Comparison of ENCODE assay signal across 14 cellular contexts in the genomic region with DNA sequence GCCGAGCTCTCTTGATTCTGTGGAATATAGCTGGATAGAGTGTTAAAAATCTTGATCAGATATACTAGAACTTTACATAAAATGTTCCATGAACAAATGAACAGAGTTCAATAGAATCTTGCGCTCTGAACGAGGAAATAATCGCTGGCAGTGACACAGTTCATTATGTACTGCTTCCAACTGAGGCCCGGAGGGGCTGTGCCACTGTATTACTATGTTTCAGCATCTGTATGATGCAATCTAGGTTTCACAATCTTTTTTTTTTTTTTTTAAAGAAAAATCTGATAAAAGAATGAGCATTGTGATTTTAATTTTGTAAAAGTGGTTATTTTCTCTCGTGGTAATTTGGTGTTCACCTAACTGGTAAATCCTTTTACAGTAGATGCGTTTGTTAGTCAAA.
DNase-seq lines count a peak whose midpoint lies in the region; ATAC-seq and TF ChIP-seq lines count a peak whose summit lies in the region.
"Had no signal": no experiment of that assay in that cellular context is flagged by ENCODE, and none has a peak within 500 bp of the region (broad histone marks: within the 10 kb centered on the region; RNA-seq: fewer than 3 reads in every experiment).

No MANE protein-coding gene starts in this region.

- H3K9me3 Mint-ChIP-seq in GM23338: no peaks in the 10 kb centered on the region
- H3K9me3 Mint-ChIP-seq: naive B cell had no signal

- TF ChIP-seq CTCF in GM23338 (conservative IDR thresholded peaks at IDR 0.05; ENCODE audit: low read depth in 2 of 2): no peak

- no peaks in the 10 kb centered on the region for H3K9me2 ChIP-seq in GM23338 (ENCODE audit: insufficient read depth)

- in situ Hi-C loops in SK-MEL-5 (cut with HindIII; ENCODE audit: low pct_unique_long_range_greater_than_20kb, low sequenced_read_pairs): no loop called here

- no peak for DNase-seq in GM23338 (ENCODE audit: low spot score)
- peak; percentile 43 for DNase-seq in SK-MEL-5 (ENCODE audit: low read depth, low spot score)
- DNase-seq in fibroblast of the conjunctiva (ENCODE audit: low read depth): peak; percentile 77
- peak; percentile 58 for DNase-seq in skeletal muscle cell (ENCODE audit: low read depth)
- no peak for DNase-seq in epidermal melanocyte (ENCODE audit: insufficient read length, low spot score)
- no peak for DNase-seq in effector CD8-positive, alpha-beta T cell (lab: John Stamatoyannopoulos, UW)
- DNase-seq in medulla oblongata (ENCODE audit: extremely low spot score): no peak
- DNase-seq in stimulated activated CD4-positive, alpha-beta T cell treated with anti-CD3 and anti-CD28 coated beads, Interleukin-4, amount 100 ng/mL, for 1 hour: no peak
- DNase-seq: COR-L47; KG1; naive B cell; NCI-H2081; NK-92 treated with Interleukin-12 subunit alpha and Interleukin-12 subunit beta, amount 100 ng/mL, for 24 hours had no signal

- peak overlapping the region; percentile 21 for H3K4me3 ChIP-seq in GM23338
- H3K4me3 ChIP-seq in skeletal muscle cell (ENCODE audit: low read depth, low read length): no peak overlapping the region
- H3K4me3 ChIP-seq: adrenal gland had no signal

- H3K27me3 ChIP-seq in GM23338 (ENCODE audit: insufficient read depth): no peaks in the 10 kb centered on the region
- H3K27me3 ChIP-seq: adrenal gland had no signal

- peaks cover 61% of the 10 kb centered on the region for H3K4me1 ChIP-seq in GM23338 (ENCODE audit: insufficient read depth)
- H3K4me1 ChIP-seq: adrenal gland had no signal

- H3K4me3 Mint-ChIP-seq in GM23338: 0 out of 3 replicates have a peak overlapping the region, but pooled peaks have one; percentile 10
- H3K4me3 Mint-ChIP-seq: naive B cell had no signal

- H3F3A ChIP-seq in GM23338 (replicated peaks; ENCODE audit: low read depth): no peaks in the 10 kb centered on the region

- H3K27me3 Mint-ChIP-seq in GM23338 (ENCODE audit: insufficient read depth, low read depth, poor library complexity): peaks cover 3% of the 10 kb centered on the region

- H3K27ac ChIP-seq in GM23338 (ENCODE audit: low read depth): peak overlapping the region; percentile 78
- H3K27ac ChIP-seq: adrenal gland had no signal

- H4K20me1 ChIP-seq in GM23338 (replicated peaks; ENCODE audit: insufficient read depth): no peaks in the 10 kb centered on the region

- peak overlapping the region; percentile 64 for H3K4me2 ChIP-seq in GM23338

- no peaks in the 10 kb centered on the region for H3K79me2 ChIP-seq in GM23338 (replicated peaks; ENCODE audit: insufficient read depth)

- peak overlapping the region; percentile 86 for H3K27ac Mint-ChIP-seq in GM23338

- H3K4me1 Mint-ChIP-seq in GM23338: peaks cover 63% of the 10 kb centered on the region
- H3K4me1 Mint-ChIP-seq: naive B cell had no signal

- no peak for ATAC-seq in GM23338

- no peak overlapping the region for H2AFZ ChIP-seq in GM23338

- peaks cover 16% of the 10 kb centered on the region; the same call in 1 of the 2 replicates for H3K36me3 ChIP-seq in GM23338 (ENCODE audit: insufficient read depth)

- peaks cover 57% of the 10 kb centered on the region for H3K36me3 Mint-ChIP-seq in GM23338 (ENCODE audit: low read depth)
- H3K36me3 Mint-ChIP-seq: naive B cell had no signal

TF ChIP-seq in GM23338, 12 proteins besides CTCF, POLR2A, EP300 and RAD21 (continues in another document):
- no peak for TF ChIP-seq NANOG (IDR thresholded peaks at IDR 0.05; ENCODE audit: borderline replicate concordance)
- no peak for TF ChIP-seq EZH2 (IDR thresholded peaks at IDR 0.05; ENCODE audit: low read depth, unreplicated experiment)
- no peak for TF ChIP-seq ZNF114 (CRISPR knock-in tag; IDR thresholded peaks at IDR 0.05)
- TF ChIP-seq, protein P1, sequence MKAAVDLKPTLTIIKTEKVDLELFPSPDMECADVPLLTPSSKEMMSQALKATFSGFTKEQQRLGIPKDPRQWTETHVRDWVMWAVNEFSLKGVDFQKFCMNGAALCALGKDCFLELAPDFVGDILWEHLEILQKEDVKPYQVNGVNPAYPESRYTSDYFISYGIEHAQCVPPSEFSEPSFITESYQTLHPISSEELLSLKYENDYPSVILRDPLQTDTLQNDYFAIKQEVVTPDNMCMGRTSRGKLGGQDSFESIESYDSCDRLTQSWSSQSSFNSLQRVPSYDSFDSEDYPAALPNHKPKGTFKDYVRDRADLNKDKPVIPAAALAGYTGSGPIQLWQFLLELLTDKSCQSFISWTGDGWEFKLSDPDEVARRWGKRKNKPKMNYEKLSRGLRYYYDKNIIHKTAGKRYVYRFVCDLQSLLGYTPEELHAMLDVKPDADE (IDR thresholded peaks at IDR 0.05): no peak
- TF ChIP-seq ZNF331 (CRISPR knock-in tag; IDR thresholded peaks at IDR 0.05; ENCODE audit: low read depth): no peak
- TF ChIP-seq STAT1 (IDR thresholded peaks at IDR 0.05; ENCODE audit: unreplicated experiment): no peak
- TF ChIP-seq CREB1 (CRISPR knock-in tag; IDR thresholded peaks at IDR 0.05; ENCODE audit: low read depth): no peak
- TF ChIP-seq, protein P2, sequence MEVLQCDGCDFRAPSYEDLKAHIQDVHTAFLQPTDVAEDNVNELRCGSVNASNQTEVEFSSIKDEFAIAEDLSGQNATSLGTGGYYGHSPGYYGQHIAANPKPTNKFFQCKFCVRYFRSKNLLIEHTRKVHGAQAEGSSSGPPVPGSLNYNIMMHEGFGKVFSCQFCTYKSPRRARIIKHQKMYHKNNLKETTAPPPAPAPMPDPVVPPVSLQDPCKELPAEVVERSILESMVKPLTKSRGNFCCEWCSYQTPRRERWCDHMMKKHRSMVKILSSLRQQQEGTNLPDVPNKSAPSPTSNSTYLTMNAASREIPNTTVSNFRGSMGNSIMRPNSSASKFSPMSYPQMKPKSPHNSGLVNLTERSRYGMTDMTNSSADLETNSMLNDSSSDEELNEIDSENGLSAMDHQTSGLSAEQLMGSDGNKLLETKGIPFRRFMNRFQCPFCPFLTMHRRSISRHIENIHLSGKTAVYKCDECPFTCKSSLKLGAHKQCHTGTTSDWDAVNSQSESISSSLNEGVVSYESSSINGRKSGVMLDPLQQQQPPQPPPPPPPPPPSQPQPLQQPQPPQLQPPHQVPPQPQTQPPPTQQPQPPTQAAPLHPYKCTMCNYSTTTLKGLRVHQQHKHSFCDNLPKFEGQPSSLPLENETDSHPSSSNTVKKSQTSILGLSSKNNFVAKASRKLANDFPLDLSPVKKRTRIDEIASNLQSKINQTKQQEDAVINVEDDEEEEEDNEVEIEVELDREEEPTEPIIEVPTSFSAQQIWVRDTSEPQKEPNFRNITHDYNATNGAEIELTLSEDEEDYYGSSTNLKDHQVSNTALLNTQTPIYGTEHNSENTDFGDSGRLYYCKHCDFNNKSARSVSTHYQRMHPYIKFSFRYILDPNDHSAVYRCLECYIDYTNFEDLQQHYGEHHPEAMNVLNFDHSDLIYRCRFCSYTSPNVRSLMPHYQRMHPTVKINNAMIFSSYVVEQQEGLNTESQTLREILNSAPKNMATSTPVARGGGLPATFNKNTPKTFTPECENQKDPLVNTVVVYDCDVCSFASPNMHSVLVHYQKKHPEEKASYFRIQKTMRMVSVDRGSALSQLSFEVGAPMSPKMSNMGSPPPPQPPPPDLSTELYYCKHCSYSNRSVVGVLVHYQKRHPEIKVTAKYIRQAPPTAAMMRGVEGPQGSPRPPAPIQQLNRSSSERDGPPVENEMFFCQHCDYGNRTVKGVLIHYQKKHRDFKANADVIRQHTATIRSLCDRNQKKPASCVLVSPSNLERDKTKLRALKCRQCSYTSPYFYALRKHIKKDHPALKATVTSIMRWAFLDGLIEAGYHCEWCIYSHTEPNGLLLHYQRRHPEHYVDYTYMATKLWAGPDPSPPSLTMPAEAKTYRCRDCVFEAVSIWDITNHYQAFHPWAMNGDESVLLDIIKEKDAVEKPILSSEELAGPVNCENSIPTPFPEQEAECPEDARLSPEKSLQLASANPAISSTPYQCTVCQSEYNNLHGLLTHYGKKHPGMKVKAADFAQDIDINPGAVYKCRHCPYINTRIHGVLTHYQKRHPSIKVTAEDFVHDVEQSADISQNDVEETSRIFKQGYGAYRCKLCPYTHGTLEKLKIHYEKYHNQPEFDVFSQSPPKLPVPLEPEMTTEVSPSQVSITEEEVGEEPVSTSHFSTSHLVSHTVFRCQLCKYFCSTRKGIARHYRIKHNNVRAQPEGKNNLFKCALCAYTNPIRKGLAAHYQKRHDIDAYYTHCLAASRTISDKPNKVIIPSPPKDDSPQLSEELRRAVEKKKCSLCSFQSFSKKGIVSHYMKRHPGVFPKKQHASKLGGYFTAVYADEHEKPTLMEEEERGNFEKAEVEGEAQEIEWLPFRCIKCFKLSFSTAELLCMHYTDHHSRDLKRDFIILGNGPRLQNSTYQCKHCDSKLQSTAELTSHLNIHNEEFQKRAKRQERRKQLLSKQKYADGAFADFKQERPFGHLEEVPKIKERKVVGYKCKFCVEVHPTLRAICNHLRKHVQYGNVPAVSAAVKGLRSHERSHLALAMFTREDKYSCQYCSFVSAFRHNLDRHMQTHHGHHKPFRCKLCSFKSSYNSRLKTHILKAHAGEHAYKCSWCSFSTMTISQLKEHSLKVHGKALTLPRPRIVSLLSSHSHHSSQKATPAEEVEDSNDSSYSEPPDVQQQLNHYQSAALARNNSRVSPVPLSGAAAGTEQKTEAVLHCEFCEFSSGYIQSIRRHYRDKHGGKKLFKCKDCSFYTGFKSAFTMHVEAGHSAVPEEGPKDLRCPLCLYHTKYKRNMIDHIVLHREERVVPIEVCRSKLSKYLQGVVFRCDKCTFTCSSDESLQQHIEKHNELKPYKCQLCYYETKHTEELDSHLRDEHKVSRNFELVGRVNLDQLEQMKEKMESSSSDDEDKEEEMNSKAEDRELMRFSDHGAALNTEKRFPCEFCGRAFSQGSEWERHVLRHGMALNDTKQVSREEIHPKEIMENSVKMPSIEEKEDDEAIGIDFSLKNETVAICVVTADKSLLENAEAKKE (CRISPR knock-in tag; IDR thresholded peaks at IDR 0.05): no peak

Comparison
In these comparisons a context has a peak if more than half of its experiments do, and no peak if none do; other contexts are left out.
1. DNase-seq: peak in SK-MEL-5 (single experiment), fibroblast of the conjunctiva (single experiment) and skeletal muscle cell (single experiment); none in GM23338 (single experiment), epidermal melanocyte (single experiment), effector CD8-positive, alpha-beta T cell (single experiment), medulla oblongata (single experiment) and stimulated activated CD4-positive, alpha-beta T cell treated with anti-CD3 and anti-CD28 coated beads, Interleukin-4, amount 100 ng/mL, for 1 hour (single experiment).